ENCODE assay signal across 27 cellular contexts in the genomic region with DNA sequence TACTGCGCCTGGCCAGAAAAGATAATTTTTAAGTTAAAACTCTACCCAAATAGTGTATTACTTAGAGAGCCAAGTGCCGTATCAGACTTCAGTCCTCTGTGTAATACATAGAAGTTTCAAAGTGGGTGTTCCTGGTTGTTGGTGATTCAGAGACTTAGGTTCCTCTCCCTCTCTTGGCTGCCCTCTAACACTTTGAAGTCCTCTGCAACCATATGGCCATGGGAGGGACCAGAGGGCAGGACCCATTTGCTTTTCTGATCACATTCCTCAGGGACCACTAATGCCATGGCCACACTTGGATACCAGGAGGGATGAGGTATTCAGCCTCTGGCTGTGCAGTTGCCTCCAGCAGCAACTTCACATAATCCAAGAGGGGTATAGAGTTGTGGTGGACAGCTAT.
DNase-seq lines count a peak whose midpoint lies in the region; ATAC-seq, FAIRE-seq and TF ChIP-seq lines count a peak whose summit lies in the region.
"Had no signal": no experiment of that assay in that cellular context is flagged by ENCODE, and none has a peak within 500 bp of the region (broad histone marks: within the 10 kb centered on the region; RNA-seq: fewer than 3 reads in every experiment).

No MANE protein-coding gene starts in this region.

- H3K4me3 ChIP-seq in K562 (no peak overlapping the region), osteoblast (ENCODE audit: insufficient read depth, low read length) (no peak overlapping the region)
- H3K4me3 ChIP-seq: BLaER1 treated with 17β-estradiol and CSF1 and Interleukin-3, amounts not matched to agents 10 nM and 100 nM; breast epithelium; left lung had no signal

- TF ChIP-seq POLR2A in K562 (conservative IDR thresholded peaks at IDR 0.05) = no peak

- TF ChIP-seq RAD21 in K562 (CRISPR knock-in tag; conservative IDR thresholded peaks at IDR 0.05 in 1 of 2, IDR thresholded peaks at IDR 0.05 in 1 of 2) = no peak

- CTCF ChIA-PET in K562 (lab: Yijun Ruan, JAX; ENCODE audit: low intra/inter-chr PET ratio) = no interaction called here

- H4K20me1 ChIP-seq in K562 (replicated peaks; ENCODE audit: control insufficient read depth, insufficient read depth, low read length) (no peaks in the 10 kb centered on the region), osteoblast (ENCODE audit: insufficient read depth, low read length) (no peaks in the 10 kb centered on the region)
- H4K20me1 ChIP-seq: BLaER1 treated with 17β-estradiol and CSF1 and Interleukin-3, amounts not matched to agents 10 nM and 100 nM had no signal

- H3K9ac ChIP-seq in K562 (ENCODE audit: insufficient read depth in 1 of 2, low read depth in 2 of 2, low read length in 2 of 2) = no peak overlapping the region
- H3K9ac ChIP-seq: BLaER1 treated with 17β-estradiol and CSF1 and Interleukin-3, amounts not matched to agents 10 nM and 100 nM had no signal

- H3K27me3 ChIP-seq in K562 (ENCODE audit: control insufficient read depth in 2 of 2, insufficient read depth in 2 of 2, low read length in 2 of 2) (peaks cover 5 to 29% of the 10 kb centered on the region in 2 experiments; a peak in 4 of 5 replicates), osteoblast (ENCODE audit: insufficient read depth, low read length) (no peaks in the 10 kb centered on the region)
- H3K27me3 ChIP-seq: BLaER1 treated with 17β-estradiol and CSF1 and Interleukin-3, amounts not matched to agents 10 nM and 100 nM; breast epithelium; left lung had no signal

- FAIRE-seq in K562 (lab: Jason Lieb, UNC) = no peak
- FAIRE-seq: endothelial cell of umbilical vein had no signal

- intact Hi-C loops in K562 (cut with micrococcal nuclease) = no loop called here

- no peak for TF ChIP-seq EP300 in K562 (IDR thresholded peaks at IDR 0.05; ENCODE audit: low read length)

- ATAC-seq in K562 (peak; percentile 63), GM18907 (IDR thresholded peaks at IDR 0.05; ENCODE audit: unreplicated experiment) (no peak), HG02623 (IDR thresholded peaks at IDR 0.05; ENCODE audit: unreplicated experiment) (no peak)
- ATAC-seq: left lung; SK-N-SH treated with all-trans-retinoic acid at 6 μM for 48 hours; stimulated activated memory B cell treated with anti-CD40 and anti-IgM and Interleukin-4, amounts not matched to agents 10 μg/mL and 1 μg/mL and 100 μg/mL, for 72 hours had no signal

- H3K9me3 ChIP-seq in K562 (replicated peaks; ENCODE audit: control insufficient read depth, insufficient read depth, low read depth, low read length) = no peaks in the 10 kb centered on the region
- no peaks in the 10 kb centered on the region for H3K9me3 ChIP-seq in osteoblast (ENCODE audit: low read depth, low read length)
- H3K9me3 ChIP-seq: breast epithelium, left lung had no signal

- no peak overlapping the region for H3K27ac ChIP-seq in K562 (ENCODE audit: extremely low read depth, low read depth, low read length)
- H3K27ac ChIP-seq in osteoblast (ENCODE audit: low read depth, low read length) = no peak overlapping the region
- H3K27ac ChIP-seq: BLaER1 treated with 17β-estradiol and CSF1 and Interleukin-3, amounts not matched to agents 10 nM and 100 nM; breast epithelium; left lung had no signal

- H3K4me1 ChIP-seq in K562 (replicated peaks in 1 of 2; ENCODE audit: control insufficient read depth in 2 of 2, insufficient read depth in 2 of 2, low read length in 2 of 2) = peaks cover 0 to 2% of the 10 kb centered on the region in 2 experiments; a peak in 1 of 5 replicates
- no peaks in the 10 kb centered on the region for H3K4me1 ChIP-seq in osteoblast (ENCODE audit: insufficient read depth, low read length)
- H3K4me1 ChIP-seq: BLaER1 treated with 17β-estradiol and CSF1 and Interleukin-3, amounts not matched to agents 10 nM and 100 nM; breast epithelium; left lung had no signal

- 0% methylated on average over 2 of the region's 2 CpGs for WGBS in K562 (ENCODE audit: insufficient coverage, low coverage, missing lambda C conversion rate)

- in situ Hi-C loops in K562 (cut with MboI) = no loop called here

- H3K36me3 ChIP-seq in K562 (ENCODE audit: control insufficient read depth, insufficient read depth, low read length) = no peaks in the 10 kb centered on the region
- H3K36me3 ChIP-seq in osteoblast (ENCODE audit: insufficient read depth, low read length) = no peaks in the 10 kb centered on the region
- H3K36me3 ChIP-seq: BLaER1 treated with 17β-estradiol and CSF1 and Interleukin-3, amounts not matched to agents 10 nM and 100 nM; breast epithelium; left lung had no signal

- DNase-seq in EL = peak; percentile 47
- peak; percentile 14 for DNase-seq in HS-5 (ENCODE audit: low read depth)
- peak in 2 of 4 experiments; percentile 29 to 30 for DNase-seq in K562 (ENCODE audit: extremely low read depth in 1 of 4, low spot score in 3 of 4)
- DNase-seq in osteoblast (ENCODE audit: insufficient read length, low spot score, missing footprints) = peak; percentile 89
- DNase-seq in NCI-H1436 (lab: John Stamatoyannopoulos, UW) = no peak
- DNase-seq in inferior parietal cortex (ENCODE audit: extremely low spot score) = no peak
- DNase-seq: activated CD4-positive, alpha-beta memory T cell treated with anti-CD3 and anti-CD28 coated beads, Interleukin-2, amount 10 ng/mL, durations not matched to agents 7 days and 5 days; activated gamma-delta T cell; activated naive CD8-positive, alpha-beta T cell treated with anti-CD3 and anti-CD28 coated beads for 36 hours; activated T-cell treated with anti-CD3 and anti-CD28 coated beads, Interleukin-2, amount 50 U/mL, for 24 hours; anterior cingulate cortex; COR-L47; left lung; mesenchymal stem cell; NCI-H1092; NCI-H2029; NCI-H524 treated with DMSO at 0.1 percent for 48 hours; NK-92 treated with Interleukin-12 subunit alpha and Interleukin-12 subunit beta, amount 100 ng/mL, for 24 hours; T-helper 2 cell; trophoblast cell had no signal

- H3K9me1 ChIP-seq in K562 (ENCODE audit: control insufficient read depth, insufficient read depth, low read length) = no peaks in the 10 kb centered on the region

- POLR2A ChIA-PET in K562 (lab: Yijun Ruan, JAX) = no interaction called here

- no peak overlapping the region for H2AFZ ChIP-seq in K562 (ENCODE audit: low read depth, low read length)
- H2AFZ ChIP-seq in osteoblast (ENCODE audit: low read length) = no peak overlapping the region

- 0 out of 2 replicates have a peak overlapping the region, but pooled peaks have one; percentile 22 for H3K4me2 ChIP-seq in K562 (ENCODE audit: insufficient read depth, low read length)
- no peak overlapping the region for H3K4me2 ChIP-seq in osteoblast (ENCODE audit: insufficient read depth, low read length)
- H3K4me2 ChIP-seq: BLaER1 treated with 17β-estradiol and CSF1 and Interleukin-3, amounts not matched to agents 10 nM and 100 nM had no signal

- no peaks in the 10 kb centered on the region for H3K79me2 ChIP-seq in K562 (ENCODE audit: control insufficient read depth, insufficient read depth, low read length)
- no peaks in the 10 kb centered on the region for H3K79me2 ChIP-seq in osteoblast (ENCODE audit: insufficient read depth, low read length)

- no TSS peak for BruUV-seq in K562 (replicated peaks; lab: Mats Ljungman, UMichigan)

- TF ChIP-seq CTCF in K562 (IDR thresholded peaks at IDR 0.05 in 2 of 3, conservative IDR thresholded peaks at IDR 0.05 in 1 of 3; ENCODE audit: insufficient read depth in 2 of 3, low read depth in 1 of 3, low read length in 3 of 3) (no peak), osteoblast (IDR thresholded peaks at IDR 0.05; ENCODE audit: extremely low read depth, low read depth, low read length) (no peak)

TF ChIP-seq in K562, 482 proteins besides CTCF, POLR2A, EP300 and RAD21:
- peak; percentile 39; the same call in 1 of the 2 replicates for TF ChIP-seq NCOR1 (IDR thresholded peaks at IDR 0.05)
- no peak for TF ChIP-seq NR2C1 (IDR thresholded peaks at IDR 0.05)
- TF ChIP-seq NR2C1 (tag; IDR thresholded peaks at IDR 0.05) = no peak
- TF ChIP-seq TRIM24 (IDR thresholded peaks at IDR 0.05) = 0 out of 4 replicates have a peak, but pooled peaks of 1 of the 2 experiments have one; percentile 7
- no peak for TF ChIP-seq NR2C2 (CRISPR knock-in tag; IDR thresholded peaks at IDR 0.05)
- no peak for TF ChIP-seq NR2C2 (tag; IDR thresholded peaks at IDR 0.05)

Comparison
In these comparisons a context has a peak if more than half of its experiments do, and no peak if none do; other contexts are left out.
1. DNase-seq: peak in EL (single experiment), HS-5 (single experiment) and osteoblast (single experiment); none in NCI-H1436 (single experiment) and inferior parietal cortex (single experiment).